7 cellular contexts compared by ENCODE assay signal in genomic region chr9:92809631-92810326, GRCh38. TPM values are rescaled to one million over a fixed set of nuclear protein-coding genes. Genes with fewer than 3 reads are reported as not detected.
DNase-seq lines count a peak whose midpoint lies in the region; FAIRE-seq and TF ChIP-seq lines count a peak whose summit lies in the region.
"Not testable (repeated sequence)": the region's sequence is repeated elsewhere in the genome, so short reads cannot be mapped to it uniquely, and the experiment has no call there.

No MANE protein-coding gene starts in this region.

- intact Hi-C loops in ascending aorta (cut with DNase I): loop anchor here (5.0 kb wide), 1 partner anchor 42 kb away; no protein-coding TSS in a partner anchor
- intact Hi-C loops in esophagus muscularis mucosa (cut with DNase I); posterior cingulate gyrus (cut with DNase I): not testable (repeated sequence)

- H3K4me1 ChIP-seq in ascending aorta (peaks cover 6 to 26% of the 10 kb centered on the region in 2 donors), esophagus muscularis mucosa (peaks cover 30 to 32% (median 31%) of the 10 kb centered on the region in 4 donors), mesenchymal stem cell (ENCODE audit: control insufficient read depth, insufficient read depth, low read depth, low read length) (peaks cover 14% of the 10 kb centered on the region)

- H2BK15ac ChIP-seq in mesenchymal stem cell (ENCODE audit: low read depth, poor library complexity, severe bottlenecking): not testable (repeated sequence)

- H3K23ac ChIP-seq in mesenchymal stem cell (ENCODE audit: low read length in 2 of 2): not testable (repeated sequence)

- not testable (repeated sequence) for H3K9me3 Mint-ChIP-seq in activated CD4-positive, alpha-beta memory T cell treated with anti-CD3 and anti-CD28 coated beads, Interleukin-2, amount 10 ng/mL, durations not matched to agents 7 days and 5 days

- peak overlapping the region; percentile 39 to 45 for H3K4me3 ChIP-seq in ascending aorta
- peak overlapping the region; percentile 29 to 50 (median 32) for H3K4me3 ChIP-seq in esophagus muscularis mucosa
- H3K4me3 ChIP-seq in mesenchymal stem cell (ENCODE audit: insufficient read depth in 1 of 2, low read depth in 1 of 2, low read length in 2 of 2): not testable (repeated sequence)

- POLR2A ChIA-PET in activated CD4-positive, alpha-beta memory T cell treated with anti-CD3 and anti-CD28 coated beads, Interleukin-2, amount 10 ng/mL, durations not matched to agents 7 days and 5 days (lab: Charles Lee): interaction anchor here (1.0 to 1.4 kb wide), 2 partner anchors 145 to 158 kb away, joined by 3 to 4 read pairs; no protein-coding TSS in a partner anchor

- H3K4ac ChIP-seq in mesenchymal stem cell (ENCODE audit: low read depth in 1 of 2, low read length in 2 of 2): not testable (repeated sequence)

- not testable (repeated sequence) for H2BK12ac ChIP-seq in mesenchymal stem cell (ENCODE audit: low read length in 2 of 2)

- H3K4me3 Mint-ChIP-seq in activated CD4-positive, alpha-beta memory T cell treated with anti-CD3 and anti-CD28 coated beads, Interleukin-2, amount 10 ng/mL, durations not matched to agents 7 days and 5 days: peak overlapping the region; percentile 33

- peaks cover 18% of the 10 kb centered on the region for H3K4me1 Mint-ChIP-seq in activated CD4-positive, alpha-beta memory T cell treated with anti-CD3 and anti-CD28 coated beads, Interleukin-2, amount 10 ng/mL, durations not matched to agents 7 days and 5 days

- not testable (repeated sequence) for H4K8ac ChIP-seq in mesenchymal stem cell (ENCODE audit: low read length)

- not testable (repeated sequence) for TF ChIP-seq EP300 in esophagus muscularis mucosa (IDR thresholded peaks at IDR 0.05)

- CTCF ChIA-PET in activated CD4-positive, alpha-beta memory T cell treated with anti-CD3 and anti-CD28 coated beads, Interleukin-2, amount 10 ng/mL, durations not matched to agents 7 days and 5 days (lab: Charles Lee): interaction anchor here (0.6 to 2.2 kb wide), 3 partner anchors 10 to 63 kb away, joined by 3 to 7 read pairs (median 3); no protein-coding TSS in a partner anchor

- not testable (repeated sequence) for H3K36me3 Mint-ChIP-seq in activated CD4-positive, alpha-beta memory T cell treated with anti-CD3 and anti-CD28 coated beads, Interleukin-2, amount 10 ng/mL, durations not matched to agents 7 days and 5 days (ENCODE audit: low read depth)

- not testable (repeated sequence) for H2BK5ac ChIP-seq in mesenchymal stem cell (ENCODE audit: low read depth, low read length, poor library complexity, severe bottlenecking)

- not testable (repeated sequence) for H2AFZ ChIP-seq in mesenchymal stem cell (ENCODE audit: low read depth, low read length)

- H3K79me1 ChIP-seq in mesenchymal stem cell (replicated peaks; ENCODE audit: low read length, poor library complexity, severe bottlenecking): not testable (repeated sequence)

- H2AK5ac ChIP-seq in mesenchymal stem cell (ENCODE audit: low read length, severe bottlenecking): not testable (repeated sequence)

- not testable (repeated sequence) for H3K14ac ChIP-seq in mesenchymal stem cell (ENCODE audit: low read length in 2 of 2)

- H3K27me3 Mint-ChIP-seq in activated CD4-positive, alpha-beta memory T cell treated with anti-CD3 and anti-CD28 coated beads, Interleukin-2, amount 10 ng/mL, durations not matched to agents 7 days and 5 days: peaks cover 71% of the 10 kb centered on the region

- H3K18ac ChIP-seq in mesenchymal stem cell (ENCODE audit: low read depth in 1 of 2, low read length in 2 of 2): not testable (repeated sequence)

- H3K27me3 ChIP-seq in ascending aorta (peaks cover 35% of the 10 kb centered on the region), esophagus muscularis mucosa (peaks cover 22 to 98% (median 76%) of the 10 kb centered on the region in 4 donors), mesenchymal stem cell (ENCODE audit: control insufficient read depth in 1 of 2, insufficient read depth in 1 of 2, low read length in 2 of 2) (peaks cover 51 to 95% of the 10 kb centered on the region in 2 experiments)

- not testable (repeated sequence) for H3K27ac ChIP-seq in ascending aorta; esophagus muscularis mucosa (replicated peaks in 1 of 4); mesenchymal stem cell (ENCODE audit: low read length, poor library complexity, severe bottlenecking)

- not testable (repeated sequence) for H3K27ac Mint-ChIP-seq in activated CD4-positive, alpha-beta memory T cell treated with anti-CD3 and anti-CD28 coated beads, Interleukin-2, amount 10 ng/mL, durations not matched to agents 7 days and 5 days

- FAIRE-seq in GM12892 (lab: Jason Lieb, UNC): peak; percentile 48

- H4K91ac ChIP-seq in mesenchymal stem cell (ENCODE audit: low read length): not testable (repeated sequence)

- DNase-seq in GM12892 (ENCODE audit: insufficient read length); activated CD4-positive, alpha-beta memory T cell treated with anti-CD3 and anti-CD28 coated beads, Interleukin-2, amount 10 ng/mL, durations not matched to agents 7 days and 5 days; ascending aorta (ENCODE audit: low spot score in 2 of 2); esophagus muscularis mucosa (ENCODE audit: extremely low spot score); mesenchymal stem cell: not testable (repeated sequence)
- DNase-seq in NCI-H69 (lab: John Stamatoyannopoulos, UW) (peak; percentile 25), posterior cingulate gyrus (peak in 6 of 10 donors; percentile 10 to 81 (median 18))

- H3K36me3 ChIP-seq in ascending aorta; esophagus muscularis mucosa; mesenchymal stem cell (ENCODE audit: control insufficient read depth in 1 of 2, insufficient read depth in 2 of 2, low read depth in 1 of 2, low read length in 2 of 2): not testable (repeated sequence)

- TF ChIP-seq CTCF in ascending aorta (IDR thresholded peaks at IDR 0.05); esophagus muscularis mucosa (IDR thresholded peaks at IDR 0.05): not testable (repeated sequence)

- TF ChIP-seq POLR2A in GM12892 (IDR thresholded peaks at IDR 0.05; ENCODE audit: low read depth, low read length); esophagus muscularis mucosa (IDR thresholded peaks at IDR 0.05; ENCODE audit: low read depth): not testable (repeated sequence)

- not testable (repeated sequence) for H3K9ac ChIP-seq in mesenchymal stem cell (ENCODE audit: low read length)

- peak overlapping the region; percentile 21 for H3K4me2 ChIP-seq in mesenchymal stem cell (ENCODE audit: low read length, poor library complexity, severe bottlenecking)

- 13% methylated on average over 21 of the region's 34 CpGs for WGBS in esophagus muscularis mucosa
- 11% methylated on average over 28 of the region's 34 CpGs for WGBS in mesenchymal stem cell

- H3K9me3 ChIP-seq in ascending aorta; esophagus muscularis mucosa; mesenchymal stem cell (ENCODE audit: control insufficient read depth, low read length): not testable (repeated sequence)

- H2BK120ac ChIP-seq in mesenchymal stem cell (ENCODE audit: low read depth, low read length): not testable (repeated sequence)

RNA-seq across cellular contexts. Expression of gene BICD2, which starts 45.1 kb away (rescaled TPM):
- 9.5 TPM for polyA plus RNA-seq in GM12892 (2012; ENCODE audit: missing spikeins)
- 10 to 100 TPM; 27.0 to 28.2 TPM for total RNA-seq in activated CD4-positive, alpha-beta memory T cell treated with anti-CD3 and anti-CD28 coated beads, Interleukin-2, amount 10 ng/mL, durations not matched to agents 7 days and 5 days
- total RNA-seq in ascending aorta (29.1 TPM), esophagus muscularis mucosa (10 to 100 TPM; 44.0 to 72.5 (median 57.3) TPM)
- 20.1 TPM for polyA plus RNA-seq in mesenchymal stem cell (2013, experiment 1 of 2)
- 19.2 TPM for polyA plus RNA-seq in mesenchymal stem cell (2013, experiment 2 of 2)
